In the genomic region with DNA sequence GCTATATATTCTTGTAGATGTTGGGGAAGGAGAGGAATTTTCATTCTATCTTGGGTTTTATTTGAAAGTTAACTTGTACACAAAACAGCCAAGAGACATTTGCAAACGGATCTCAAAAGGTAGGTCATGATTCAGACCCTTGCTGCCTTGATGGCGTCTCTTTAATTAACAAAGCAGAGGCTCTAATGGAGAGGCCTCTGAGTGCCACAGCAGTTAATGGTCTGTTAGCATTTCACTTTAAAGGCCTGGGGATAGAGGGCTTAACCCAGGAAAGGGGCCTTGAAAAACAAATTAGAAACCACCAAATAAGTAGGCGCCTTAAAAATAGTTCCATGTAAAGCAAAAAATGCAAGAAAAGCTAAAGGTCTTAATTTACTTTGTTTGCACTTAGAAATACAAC, we compare ENCODE assay signal across 33 cellular contexts.
"Had no signal": no experiment of that assay in that cellular context is flagged by ENCODE, and none has a peak within 500 bp of the region (broad histone marks: within the 10 kb centered on the region; RNA-seq: fewer than 3 reads in every experiment).

No MANE protein-coding gene starts in this region.

- H3K27me3 Mint-ChIP-seq: memory B cell; naive B cell; stimulated activated naive CD8-positive, alpha-beta T cell treated with anti-CD3 and anti-CD28 coated beads, Interleukin-15, amount 100 ng/mL, for 72 hours had no signal

- H3K4me3 ChIP-seq: coronary artery, esophagus squamous epithelium, heart right ventricle, lung, mucosa of descending colon, prostate gland, right atrium auricular region, smooth muscle cell, suprapubic skin, transverse colon, upper lobe of right lung, uterus had no signal

- H3K27ac ChIP-seq: coronary artery, esophagus squamous epithelium, heart right ventricle, prostate gland, right atrium auricular region, suprapubic skin, transverse colon, upper lobe of right lung, uterus had no signal

- H3K9me3 ChIP-seq: esophagus squamous epithelium, prostate gland, suprapubic skin, upper lobe of right lung, uterus had no signal

- FAIRE-seq: endometrium had no signal

- H3K27ac Mint-ChIP-seq: memory B cell; mesothelial cell of epicardium; naive B cell; nephron; stimulated activated naive CD8-positive, alpha-beta T cell treated with anti-CD3 and anti-CD28 coated beads, Interleukin-15, amount 100 ng/mL, for 72 hours had no signal

- H3K36me3 ChIP-seq: esophagus squamous epithelium, heart right ventricle, prostate gland, right atrium auricular region, suprapubic skin, transverse colon, upper lobe of right lung, uterus had no signal

- H3K27me3 ChIP-seq: esophagus squamous epithelium, heart right ventricle, right atrium auricular region, suprapubic skin, transverse colon, upper lobe of right lung, uterus had no signal

- H3K36me3 Mint-ChIP-seq: memory B cell, mesothelial cell of epicardium, naive B cell had no signal

- H3K4me3 Mint-ChIP-seq: memory B cell; mesothelial cell of epicardium; naive B cell; nephron; stimulated activated naive CD8-positive, alpha-beta T cell treated with anti-CD3 and anti-CD28 coated beads, Interleukin-15, amount 100 ng/mL, for 72 hours had no signal

- H3K4me1 ChIP-seq: esophagus squamous epithelium, heart right ventricle, prostate gland, right atrium auricular region, suprapubic skin, transverse colon, upper lobe of right lung, uterus had no signal

- H3K4me1 Mint-ChIP-seq: memory B cell; mesothelial cell of epicardium; naive B cell; nephron; stimulated activated naive CD8-positive, alpha-beta T cell treated with anti-CD3 and anti-CD28 coated beads, Interleukin-15, amount 100 ng/mL, for 72 hours had no signal

- ATAC-seq: heart right ventricle; left lobe of liver; mucosa of descending colon; sciatic nerve; stimulated activated naive CD8-positive, alpha-beta T cell treated with anti-CD3 and anti-CD28 coated beads, Interleukin-15, amount 100 ng/mL, for 72 hours; upper lobe of right lung had no signal

- DNase-seq: dermis blood vessel endothelial cell; effector memory CD4-positive, alpha-beta T cell; erythroblast; esophagus squamous epithelium; foreskin melanocyte; glutamatergic neuron; heart right ventricle; hippocampal formation; kidney; mucosa of descending colon; naive B cell; nucleus accumbens; stimulated activated CD4-positive, alpha-beta T cell treated with anti-CD3 and anti-CD28 coated beads, Interleukin-12 subunit alpha, Interleukin-12 subunit beta, amount 100 ng/mL, for 4 hours; stimulated activated CD4-positive, alpha-beta T cell treated with anti-CD3 and anti-CD28 coated beads, Interleukin-1b, Interleukin-23, amount 100 ng/mL, for 48 hours; stimulated activated CD4-positive, alpha-beta T cell treated with anti-CD3 and anti-CD28 coated beads, Interleukin-4, amount 100 ng/mL, for 1 hour; stimulated activated CD8-positive, alpha-beta memory T cell treated with anti-CD3 and anti-CD28 coated beads, Interleukin-4, amount 100 ng/mL, for 48 hours; stimulated activated naive CD4-positive, alpha-beta T cell; stimulated activated naive CD8-positive, alpha-beta T cell treated with anti-CD3 and anti-CD28 coated beads, Interleukin-15, amount 100 ng/mL, for 72 hours; transverse colon; upper lobe of right lung; uterus had no signal

- H3K4me2 ChIP-seq: smooth muscle cell had no signal

- H3K9me3 Mint-ChIP-seq: stimulated activated naive CD8-positive, alpha-beta T cell treated with anti-CD3 and anti-CD28 coated beads, Interleukin-15, amount 100 ng/mL, for 72 hours had no signal
